ENCODE assay signal across 10 cellular contexts in genomic region chr16:705748-706188, GRCh38. TPM values are rescaled to one million over a fixed set of nuclear protein-coding genes. Genes with fewer than 3 reads are reported as not detected.
DNase-seq lines count a peak whose midpoint lies in the region; ATAC-seq and TF ChIP-seq lines count a peak whose summit lies in the region.
"Had no signal": no experiment of that assay in that cellular context is flagged by ENCODE, and none has a peak within 500 bp of the region (broad histone marks: within the 10 kb centered on the region; RNA-seq: fewer than 3 reads in every experiment).

TSS of gene FBXL16 (minus strand) at chr16:705801. CDS start at chr16:697405, 8,396 bp downstream.

- no peaks in the 10 kb centered on the region for H3K9me3 ChIP-seq in A673 (ENCODE audit: low read depth, low read length, poor library complexity, severe bottlenecking)
- H3K9me3 ChIP-seq in iPS-20b (ENCODE audit: insufficient read depth, low read depth, low read length), result no peaks in the 10 kb centered on the region
- H3K9me3 ChIP-seq: thoracic aorta had no signal

- peaks cover 64% of the 10 kb centered on the region for H3K27me3 ChIP-seq in A673 (replicated peaks; ENCODE audit: insufficient read depth, low read depth, low read length, poor library complexity)
- H3K27me3 ChIP-seq in H7 (ENCODE audit: control insufficient read depth, insufficient read depth, low read length), result peaks cover 85% of the 10 kb centered on the region
- H3K27me3 ChIP-seq in iPS-20b (ENCODE audit: insufficient read depth, low read length), result peaks cover 93% of the 10 kb centered on the region

- no peak within 1 kb of the TSS for H3K27ac Mint-ChIP-seq in HFFc6

- no TSS peak for BruUV-seq in A673 (replicated peaks; lab: Mats Ljungman, UMichigan)

- ATAC-seq in HG02588 (IDR thresholded peaks at IDR 0.05; ENCODE audit: unreplicated experiment) (no peak), HG03521 (IDR thresholded peaks at IDR 0.05; ENCODE audit: unreplicated experiment) (no peak)

- H3K27ac ChIP-seq in A673 (ENCODE audit: low read depth, low read length, poor library complexity, severe bottlenecking) (no peak within 1 kb of the TSS), iPS-20b (ENCODE audit: low read length) (no peak within 1 kb of the TSS)
- H3K27ac ChIP-seq: thoracic aorta had no signal

- intact Hi-C loops in A673 (cut with micrococcal nuclease; ENCODE audit: unreplicated experiment), result no loop called here

- peaks cover 5% of the 10 kb centered on the region; the same call in 1 of the 2 replicates for H3K4me1 Mint-ChIP-seq in HFFc6 (ENCODE audit: low read depth)
- H3K4me1 Mint-ChIP-seq: central memory CD8-positive, alpha-beta T cell had no signal

- no peaks in the 10 kb centered on the region for H3K9me3 Mint-ChIP-seq in HFFc6
- H3K9me3 Mint-ChIP-seq: central memory CD8-positive, alpha-beta T cell had no signal

- peaks cover 38% of the 10 kb centered on the region for H3K27me3 Mint-ChIP-seq in HFFc6 (ENCODE audit: insufficient read depth)

- CTCF ChIA-PET in A673 (lab: Charles Lee), result no interaction called here

- peak within 1 kb of the TSS; percentile 36 for H3K4me3 ChIP-seq in A673 (ENCODE audit: low read depth, low read length, poor library complexity, severe bottlenecking)
- H3K4me3 ChIP-seq in H7 (ENCODE audit: insufficient read depth, low read depth, low read length), result peak within 1 kb of the TSS; percentile 54
- H3K4me3 ChIP-seq in iPS-20b (ENCODE audit: low read length), result peak within 1 kb of the TSS; percentile 54
- H3K4me3 ChIP-seq: thoracic aorta had no signal

- H3K9ac ChIP-seq in iPS-20b (ENCODE audit: low read depth, low read length), result no peak within 1 kb of the TSS

- H3K36me3 ChIP-seq in A673 (ENCODE audit: insufficient read depth, low read length, poor library complexity, severe bottlenecking), result no peaks in the 10 kb centered on the region
- no peaks in the 10 kb centered on the region for H3K36me3 ChIP-seq in H7 (replicated peaks; ENCODE audit: control insufficient read depth, insufficient read depth, low read length)
- no peaks in the 10 kb centered on the region for H3K36me3 ChIP-seq in iPS-20b (ENCODE audit: insufficient read depth, low read depth, low read length)
- H3K36me3 ChIP-seq: thoracic aorta had no signal

- DNase-seq in A673 (ENCODE audit: low spot score) (peak; percentile 73), H7 (peak; percentile 95), SK-N-DZ (ENCODE audit: low spot score) (peak; percentile 70), HFFc6 (no peak)
- DNase-seq in activated naive CD4-positive, alpha-beta T cell treated with Interleukin-2 at 50 U/mL for 16 hours, result no peak

- no peak for TF ChIP-seq CTCF in A673 (conservative IDR thresholded peaks at IDR 0.05; ENCODE audit: low read depth, low read length)
- TF ChIP-seq CTCF in HFFc6 (IDR thresholded peaks at IDR 0.05), result no peak

- H3K4me3 Mint-ChIP-seq in HFFc6, result no peak within 1 kb of the TSS
- H3K4me3 Mint-ChIP-seq: central memory CD8-positive, alpha-beta T cell had no signal

- POLR2A ChIA-PET in A673 (lab: Charles Lee; ENCODE audit: low non-redundant PET), result no interaction called here

- H3K36me3 Mint-ChIP-seq in HFFc6 (ENCODE audit: low read depth), result no peaks in the 10 kb centered on the region

- H3K4me1 ChIP-seq in A673 (ENCODE audit: insufficient read depth, low read length, poor library complexity, severe bottlenecking) (no peaks in the 10 kb centered on the region), iPS-20b (ENCODE audit: insufficient read depth, low read length) (no peaks in the 10 kb centered on the region)

RNA-seq across cellular contexts. Expression of gene FBXL16, which starts in this region (rescaled TPM):
- total RNA-seq in A673 (2021), result 1.1 and 2.7 TPM in 2 replicates
- total RNA-seq in H7 (2014; rRNA removed; shearing (Covaris generic)), result 2.8 and 7.1 TPM in 2 replicates
- polyA plus RNA-seq in SK-N-DZ (2014; cell fraction: cytosol; rRNA removed), result 48.6 and 49.0 TPM in 2 replicates
- polyA plus RNA-seq in SK-N-DZ (2014; cell fraction: nucleus; rRNA removed), result 29.0 and 41.7 TPM in 2 replicates
- total RNA-seq in HFFc6 (2021; fragmentation: NEBNext Ultra II Directional; extraction: Animal tissue kit (Norgen Biotek cat#: 25700)), result under 1 TPM in 1 of 6 experiments, not detected in 5; 0.05 TPM
- total RNA-seq: thoracic aorta had no signal

Comparison
In these comparisons a context has a peak if more than half of its experiments do, and no peak if none do; other contexts are left out.
1. DNase-seq: peak in A673 (single experiment), H7 (single experiment) and SK-N-DZ (single experiment); none in HFFc6 (single experiment) and activated naive CD4-positive, alpha-beta T cell treated with Interleukin-2 at 50 U/mL for 16 hours (single experiment).
2. Peak in every context shown above with its lines, with median percentiles within 50 percentile points of each other: H3K4me3 ChIP-seq.